ENCODE assay signal across 17 cellular contexts in the genomic region with DNA sequence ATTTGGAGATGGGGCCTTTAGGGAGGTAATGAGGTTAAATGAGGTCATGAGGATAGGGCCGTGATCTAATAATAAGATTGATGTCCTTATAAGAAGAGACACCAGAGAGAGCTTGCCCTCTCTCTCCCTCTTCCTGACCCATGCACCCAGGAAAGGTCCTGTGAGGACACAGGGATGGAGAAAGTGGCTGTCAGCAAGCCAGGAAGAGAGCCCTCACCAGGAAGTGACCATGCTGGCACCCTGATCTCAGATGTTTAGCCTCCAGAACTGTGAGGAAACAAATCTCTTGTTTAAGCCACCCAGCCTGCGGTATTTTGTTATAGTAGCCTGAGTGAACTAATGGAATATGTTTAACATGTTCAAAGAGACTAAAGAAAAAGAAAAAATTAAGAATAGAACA.
"Had no signal": no experiment of that assay in that cellular context is flagged by ENCODE, and none has a peak within 500 bp of the region (broad histone marks: within the 10 kb centered on the region; RNA-seq: fewer than 3 reads in every experiment).

No MANE protein-coding gene starts in this region.

- H3K27ac ChIP-seq: cardiac muscle cell, esophagus squamous epithelium, heart left ventricle, left lung, pancreas, VCaP had no signal

- H3K27me3 ChIP-seq: cardiac muscle cell, esophagus squamous epithelium, heart left ventricle, left lung, pancreas had no signal

- ATAC-seq: activated CD4-positive, alpha-beta T cell treated with anti-CD3 and anti-CD28 coated beads for 36 hours; activated CD8-positive, alpha-beta T cell treated with anti-CD3 and anti-CD28 coated beads for 36 hours; activated naive CD8-positive, alpha-beta T cell treated with anti-CD3 and anti-CD28 coated beads, Interleukin-2, amount 50 U/mL, for 24 hours; activated T-cell treated with anti-CD3 and anti-CD28 coated beads, Interleukin-2, amount 50 U/mL, for 72 hours; left lung; stimulated activated naive B cell treated with anti-CD40 and anti-IgM and Interleukin-4, amounts not matched to agents 10 μg/mL and 1 μg/mL and 100 μg/mL, for 72 hours; T-cell had no signal

- H3K4me2 ChIP-seq: smooth muscle cell had no signal

- H3K4me3 ChIP-seq: cardiac muscle cell, esophagus squamous epithelium, heart left ventricle, left lung, pancreas, smooth muscle cell had no signal

- DNase-seq: activated CD4-positive, alpha-beta T cell treated with anti-CD3 and anti-CD28 coated beads for 36 hours; activated CD8-positive, alpha-beta memory T cell treated with anti-CD3 and anti-CD28 coated beads, Interleukin-2, amount 50 U/mL, for 4 hours; activated CD8-positive, alpha-beta T cell treated with anti-CD3 and anti-CD28 coated beads for 36 hours; activated naive CD8-positive, alpha-beta T cell treated with anti-CD3 and anti-CD28 coated beads, Interleukin-2, amount 50 U/mL, for 24 hours; activated T-cell treated with anti-CD3 and anti-CD28 coated beads, Interleukin-2, amount 50 U/mL, for 72 hours; esophagus squamous epithelium; foreskin melanocyte; heart left ventricle; left lung; pancreas; stimulated activated naive B cell treated with anti-CD40 and anti-IgM and Interleukin-4, amounts not matched to agents 10 μg/mL and 1 μg/mL and 100 μg/mL, for 72 hours; substantia nigra; T-cell; T1000 had no signal

- H3K9me3 ChIP-seq: esophagus squamous epithelium, heart left ventricle, left lung, pancreas had no signal

- H3K4me1 ChIP-seq: esophagus squamous epithelium, left lung, pancreas had no signal
